ENCODE assay signal across 1 cellular context in the genomic region with DNA sequence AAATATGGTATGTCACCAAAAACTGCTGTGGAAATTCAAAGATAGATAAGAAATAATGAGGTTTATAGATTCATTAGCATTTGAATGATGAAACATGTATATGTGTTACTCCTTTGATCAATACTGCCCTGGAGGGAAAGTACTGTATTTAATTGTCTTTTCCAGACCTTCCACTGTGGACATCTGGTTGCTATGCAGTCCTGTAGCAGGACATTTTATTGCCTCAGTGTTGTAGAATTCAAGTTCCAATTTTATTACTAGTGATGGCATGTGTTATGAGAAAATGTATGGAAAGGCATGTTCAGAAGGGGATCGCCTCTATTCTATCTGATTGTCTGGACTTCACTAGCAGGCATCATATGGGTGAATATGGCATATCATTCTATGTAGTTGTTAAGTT.
A peak's percentile ranks its signal among the peaks of the same experiment; 100 is the strongest.
TF ChIP-seq lines count a peak whose summit lies in the region.

No MANE protein-coding gene starts in this region.

TF ChIP-seq in SK-N-SH, 30 proteins besides CTCF, POLR2A, EP300 and RAD21 (continued from another document):
- TF ChIP-seq, protein P1, sequence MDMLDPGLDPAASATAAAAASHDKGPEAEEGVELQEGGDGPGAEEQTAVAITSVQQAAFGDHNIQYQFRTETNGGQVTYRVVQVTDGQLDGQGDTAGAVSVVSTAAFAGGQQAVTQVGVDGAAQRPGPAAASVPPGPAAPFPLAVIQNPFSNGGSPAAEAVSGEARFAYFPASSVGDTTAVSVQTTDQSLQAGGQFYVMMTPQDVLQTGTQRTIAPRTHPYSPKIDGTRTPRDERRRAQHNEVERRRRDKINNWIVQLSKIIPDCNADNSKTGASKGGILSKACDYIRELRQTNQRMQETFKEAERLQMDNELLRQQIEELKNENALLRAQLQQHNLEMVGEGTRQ (IDR thresholded peaks at IDR 0.05; ENCODE audit: borderline replicate concordance, low read depth, low read length), result no peak
- TF ChIP-seq FOXM1 (IDR thresholded peaks at IDR 0.05; ENCODE audit: low read depth) (no peak), SIN3A (IDR thresholded peaks at IDR 0.05; ENCODE audit: borderline replicate concordance, low read depth, low read length) (no peak), RFX5 (IDR thresholded peaks at IDR 0.05; ENCODE audit: low read length) (0 out of 2 replicates have a peak, but pooled peaks have one; percentile 39)
